Comparison of ENCODE assay signal across 21 cellular contexts in the genomic region with DNA sequence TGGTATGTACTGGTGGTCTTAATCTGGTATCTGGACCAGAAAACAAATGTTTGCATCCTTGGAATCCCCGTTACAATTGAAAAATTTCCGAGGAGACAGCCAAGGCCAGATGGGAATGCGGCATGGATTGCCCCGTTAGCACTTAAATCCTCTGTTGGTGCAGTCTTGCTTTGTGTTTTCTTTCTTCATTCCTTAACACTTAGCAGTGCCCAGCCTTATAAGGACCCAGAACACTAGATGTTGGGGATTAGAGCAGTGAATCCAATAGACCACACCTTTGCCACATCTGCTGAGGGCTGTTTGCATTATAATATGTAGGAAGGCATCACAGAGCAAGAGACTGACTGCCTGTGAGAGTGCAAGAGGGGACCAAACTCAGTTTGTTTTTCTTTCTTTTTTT. TPM values are rescaled to one million over a fixed set of nuclear protein-coding genes. Genes with fewer than 3 reads are reported as not detected.
DNase-seq lines count a peak whose midpoint lies in the region; TF ChIP-seq lines count a peak whose summit lies in the region.
"Had no signal": no experiment of that assay in that cellular context is flagged by ENCODE, and none has a peak within 500 bp of the region (broad histone marks: within the 10 kb centered on the region; RNA-seq: fewer than 3 reads in every experiment).

No MANE protein-coding gene starts in this region.

- no peaks in the 10 kb centered on the region for H3K9me3 Mint-ChIP-seq in progenitor cell of endocrine pancreas (ENCODE audit: low read depth)
- peaks cover 0 to 6% (median 0%) of the 10 kb centered on the region in 8 donors for H3K9me3 Mint-ChIP-seq in CD4-positive, alpha-beta memory T cell
- H3K9me3 Mint-ChIP-seq: CD8-positive, alpha-beta T cell; IgD-negative memory B cell had no signal

- no peaks in the 10 kb centered on the region for H3K36me3 ChIP-seq in mesendoderm (ENCODE audit: control insufficient read depth, insufficient read depth, low read length)
- no peaks in the 10 kb centered on the region for H3K36me3 ChIP-seq in CD4-positive, alpha-beta memory T cell (ENCODE audit: insufficient read depth, low read length)
- H3K36me3 ChIP-seq: BE2C had no signal

- H3K27me3 ChIP-seq in mesendoderm (ENCODE audit: insufficient read depth, low read length, poor library complexity): no peaks in the 10 kb centered on the region
- peaks cover 4% of the 10 kb centered on the region for H3K27me3 ChIP-seq in CD4-positive, alpha-beta memory T cell (ENCODE audit: insufficient read depth, low read length)
- H3K27me3 ChIP-seq: BE2C had no signal

- peaks cover 20% of the 10 kb centered on the region for H3K4me1 Mint-ChIP-seq in progenitor cell of endocrine pancreas (ENCODE audit: low read depth)
- peaks cover 0 to 4% (median 0%) of the 10 kb centered on the region in 4 donors for H3K4me1 Mint-ChIP-seq in CD4-positive, alpha-beta memory T cell

- H3K27me3 Mint-ChIP-seq in progenitor cell of endocrine pancreas: peaks cover 4% of the 10 kb centered on the region
- peaks cover 28 to 42% of the 10 kb centered on the region in 2 donors for H3K27me3 Mint-ChIP-seq in CD4-positive, alpha-beta memory T cell

- peak overlapping the region; percentile 69 for H3K56ac ChIP-seq in mesendoderm (ENCODE audit: low read length)

- peak overlapping the region; percentile 26 for H4K5ac ChIP-seq in mesendoderm (ENCODE audit: low read length)

- no peaks in the 10 kb centered on the region for H3K9me3 ChIP-seq in CD4-positive, alpha-beta memory T cell (ENCODE audit: control insufficient read depth in 1 of 2, low read length in 2 of 2)
- H3K9me3 ChIP-seq: BE2C had no signal

- H3K36me3 Mint-ChIP-seq in progenitor cell of endocrine pancreas (ENCODE audit: insufficient read depth): no peaks in the 10 kb centered on the region
- no peaks in the 10 kb centered on the region for H3K36me3 Mint-ChIP-seq in CD4-positive, alpha-beta memory T cell
- H3K36me3 Mint-ChIP-seq: CD8-positive, alpha-beta T cell had no signal

- intact Hi-C loops in CD4-positive, alpha-beta memory T cell (cut with micrococcal nuclease): no loop called here

- no peak overlapping the region for H3K4me3 ChIP-seq in mesendoderm (ENCODE audit: low read length)
- H3K4me3 ChIP-seq in CD4-positive, alpha-beta memory T cell (ENCODE audit: low read length in 2 of 2): no peak overlapping the region

- H3K4me3 Mint-ChIP-seq in progenitor cell of endocrine pancreas (ENCODE audit: low read depth): no peak overlapping the region
- no peak overlapping the region for H3K4me3 Mint-ChIP-seq in CD4-positive, alpha-beta memory T cell
- H3K4me3 Mint-ChIP-seq: CD8-positive, alpha-beta T cell; IgD-negative memory B cell had no signal

- CTCF ChIA-PET in CD4-positive, alpha-beta memory T cell (lab: Charles Lee; ENCODE audit: partially characterized antibody): no interaction called here

- H4K8ac ChIP-seq in mesendoderm (ENCODE audit: low read depth, low read length): no peak overlapping the region

- no peak overlapping the region for H3K23ac ChIP-seq in mesendoderm (ENCODE audit: low read length)

- H2BK120ac ChIP-seq in mesendoderm (ENCODE audit: low read depth, low read length): no peak overlapping the region

- H3K9ac ChIP-seq in mesendoderm (ENCODE audit: low read length): no peak overlapping the region

- H2BK15ac ChIP-seq in mesendoderm (replicated peaks; ENCODE audit: low read depth): no peak overlapping the region

- H2BK5ac ChIP-seq in mesendoderm (ENCODE audit: low read length): peak overlapping the region; percentile 56

- H3K4ac ChIP-seq in mesendoderm (ENCODE audit: low read depth, low read length): no peak overlapping the region

- WGBS in mesendoderm (ENCODE audit: extremely low coverage, insufficient coverage, low lambda C conversion rate): no CpG with 5 or more reads among the region's 4 CpGs

- H3K79me1 ChIP-seq in mesendoderm (ENCODE audit: low read length): no peaks in the 10 kb centered on the region

- no peak overlapping the region for H3K27ac Mint-ChIP-seq in progenitor cell of endocrine pancreas
- H3K27ac Mint-ChIP-seq in CD4-positive, alpha-beta memory T cell: no peak overlapping the region
- H3K27ac Mint-ChIP-seq: CD8-positive, alpha-beta T cell; IgD-negative memory B cell had no signal

- peak overlapping the region; percentile 84 for H3K27ac ChIP-seq in mesendoderm (ENCODE audit: low read depth, low read length)
- no peak overlapping the region for H3K27ac ChIP-seq in CD4-positive, alpha-beta memory T cell (ENCODE audit: low read depth, low read length)
- H3K27ac ChIP-seq: 22Rv1 had no signal

- H3K79me2 ChIP-seq in mesendoderm (ENCODE audit: control insufficient read depth, insufficient read depth, low read length): no peaks in the 10 kb centered on the region

- no peak overlapping the region for H3K4me2 ChIP-seq in mesendoderm (ENCODE audit: low read length)

- peaks cover 16% of the 10 kb centered on the region for H3K4me1 ChIP-seq in mesendoderm (ENCODE audit: control insufficient read depth, low read depth, low read length)
- H3K4me1 ChIP-seq in CD4-positive, alpha-beta memory T cell (ENCODE audit: insufficient read depth, low read length): peaks cover 7% of the 10 kb centered on the region
- H3K4me1 ChIP-seq: BE2C had no signal

- no peak overlapping the region for H2AK5ac ChIP-seq in mesendoderm (ENCODE audit: low read length)

- TF ChIP-seq CTCF in progenitor cell of endocrine pancreas (IDR thresholded peaks at IDR 0.05; ENCODE audit: unreplicated experiment): no peak

- peak overlapping the region; percentile 63 for H3K18ac ChIP-seq in mesendoderm (ENCODE audit: low read length)

- POLR2A ChIA-PET in CD4-positive, alpha-beta memory T cell (lab: Charles Lee; ENCODE audit: partially characterized antibody): no interaction called here

- DNase-seq in NCI-H82 (lab: John Stamatoyannopoulos, UW) (peak; percentile 70), NCI-H82 treated with DMSO at 0.1 percent for 48 hours (lab: John Stamatoyannopoulos, UW; ENCODE audit: unreplicated experiment) (no peak), astrocyte of the hippocampus (ENCODE audit: low read depth, low spot score) (peak; percentile 57), mesendoderm (peak; percentile 89), NCI-H128 (lab: John Stamatoyannopoulos, UW; ENCODE audit: unreplicated experiment) (no peak), COR-L47 (lab: John Stamatoyannopoulos, UW) (no peak), progenitor cell of endocrine pancreas (ENCODE audit: low spot score, unreplicated experiment) (no peak)
- no peak for DNase-seq in CD4-positive, alpha-beta memory T cell
- DNase-seq: BE2C; CD8-positive, alpha-beta T cell; DMS 273 treated with DMSO at 0.1 percent for 48 hours; Kasumi-1; MM.1S; NCI-H1105; NCI-H1694 treated with DMSO at 0.1 percent for 48 hours; NCI-H345; NCI-H526; NK-92 treated with Interleukin-12 subunit alpha and Interleukin-12 subunit beta, amount 100 ng/mL, for 24 hours; SIG-M5 had no signal

RNA-seq across cellular contexts. Expression of gene ZNF532, which starts 12.8 kb away (rescaled TPM):
- 91.0 TPM for polyA plus RNA-seq in mesendoderm (2013, experiment 1 of 2)
- 94.4 TPM for polyA plus RNA-seq in mesendoderm (2013, experiment 2 of 2)
- 184 and 190 TPM in 2 replicates for total RNA-seq in progenitor cell of endocrine pancreas
- total RNA-seq in CD4-positive, alpha-beta memory T cell: 1 to 10 TPM; 7.8 to 9.2 TPM
- 1 to 10 TPM in 1 of 2 donors, not detected in 1; 1.1 TPM for polyA plus RNA-seq in CD4-positive, alpha-beta memory T cell

Comparison
In these comparisons a context has a peak if more than half of its experiments do, and no peak if none do; other contexts are left out.
1. DNase-seq: peak in NCI-H82 (single experiment), astrocyte of the hippocampus (single experiment) and mesendoderm (single experiment); none in NCI-H82 treated with DMSO at 0.1 percent for 48 hours (single experiment), NCI-H128 (single experiment), COR-L47 (single experiment), progenitor cell of endocrine pancreas (single experiment) and CD4-positive, alpha-beta memory T cell (0 of 5).
2. RNA of gene ZNF532, which starts 12.8 kb away (total RNA-seq): 184 to 190 TPM in progenitor cell of endocrine pancreas; 7.8 to 9.2 TPM in CD4-positive, alpha-beta memory T cell; every median in the first group is over 10 times any median in the second.